In genomic region chr3:186442162-186442561, GRCh38 we compare ENCODE assay signal across 21 cellular contexts.
"Had no signal": no experiment of that assay in that cellular context is flagged by ENCODE, and none has a peak within 500 bp of the region (broad histone marks: within the 10 kb centered on the region; RNA-seq: fewer than 3 reads in every experiment).

No MANE protein-coding gene starts in this region.

- ATAC-seq: gastroesophageal sphincter; natural killer cell treated with Interleukin-12 subunit alpha and Interleukin-12 subunit beta and Interleukin-15 and Interleukin-18, amount 100 ng/mL, for 72 hours; sciatic nerve; stimulated activated memory B cell treated with anti-CD40 and anti-IgM and Interleukin-4, amounts not matched to agents 10 μg/mL and 1 μg/mL and 100 μg/mL, for 72 hours had no signal

- H3K9me3 ChIP-seq: gastroesophageal sphincter, neutrophil, transverse colon, uterus had no signal

- H3K27ac ChIP-seq: gastroesophageal sphincter, neutrophil, parathyroid adenoma, transverse colon, uterus had no signal

- DNase-seq: activated CD4-positive, alpha-beta memory T cell treated with anti-CD3 and anti-CD28 coated beads for 36 hours; activated CD4-positive, alpha-beta T cell treated with anti-CD3 and anti-CD28 coated beads for 48 hours; activated CD4-positive, CD25-positive, alpha-beta regulatory T cell; activated naive CD4-positive, alpha-beta T cell treated with anti-CD3 and anti-CD28 coated beads for 36 hours; activated naive CD8-positive, alpha-beta T cell treated with anti-CD3 and anti-CD28 coated beads, Interleukin-2, amount 10 ng/mL, durations not matched to agents 7 days and 5 days; activated T-cell treated with anti-CD3 and anti-CD28 coated beads, Interleukin-2, amount 50 U/mL, for 48 hours; amygdala; cortex of kidney; endodermal cell; mammary epithelial cell; stimulated activated CD4-positive, alpha-beta T cell treated with anti-CD3 and anti-CD28 coated beads, Interleukin-15, amount 100 ng/mL, for 24 hours; T1000; transverse colon; uterus had no signal

- H3K4me1 ChIP-seq: gastroesophageal sphincter, parathyroid adenoma, transverse colon, uterus had no signal

- H3K27me3 ChIP-seq: gastroesophageal sphincter, neutrophil, transverse colon, uterus had no signal

- H3K36me3 ChIP-seq: gastroesophageal sphincter, neutrophil, transverse colon, uterus had no signal

- H3K4me3 ChIP-seq: gastroesophageal sphincter, smooth muscle cell, transverse colon, uterus had no signal
